Comparison of ENCODE assay signal across 8 cellular contexts in genomic region chr16:28939825-28940224, GRCh38. TPM values are rescaled to one million over a fixed set of nuclear protein-coding genes. Genes with fewer than 3 reads are reported as not detected.
"Had no signal": no experiment of that assay in that cellular context is flagged by ENCODE, and none has a peak within 500 bp of the region (broad histone marks: within the 10 kb centered on the region; RNA-seq: fewer than 3 reads in every experiment).

No MANE protein-coding gene starts in this region.

RNA-seq across cellular contexts. Expression of gene CD19, which starts 8.1 kb away (rescaled TPM):
- total RNA-seq: PC-3, PC-9, Right ventricle myocardium inferior, Right ventricle myocardium superior, RPMI7951, SJSA1, SK-MEL-5 had no signal
- polyA plus RNA-seq: SK-N-SH had no signal
